Comparison of ENCODE assay signal across 16 cellular contexts in genomic region chr9:86734762-86735161, GRCh38.
A peak's percentile ranks its signal among the peaks of the same experiment; 100 is the strongest.
DNase-seq lines count a peak whose midpoint lies in the region; ATAC-seq and TF ChIP-seq lines count a peak whose summit lies in the region.
"Had no signal": no experiment of that assay in that cellular context is flagged by ENCODE, and none has a peak within 500 bp of the region (broad histone marks: within the 10 kb centered on the region; RNA-seq: fewer than 3 reads in every experiment).

No MANE protein-coding gene starts in this region.

- TF ChIP-seq POLR2A in breast epithelium (IDR thresholded peaks at IDR 0.05) (no peak), gastroesophageal sphincter (IDR thresholded peaks at IDR 0.05) (no peak)

- CTCF ChIA-PET in mammary epithelial cell (lab: Charles Lee; ENCODE audit: low non-redundant PET), result no interaction called here

- intact Hi-C loops in mammary epithelial cell (cut with micrococcal nuclease), result no loop called here
- intact Hi-C loops in breast epithelium (cut with DNase I; ENCODE audit: low total_unique reads), result no loop called here

- H3K36me3 ChIP-seq in mammary epithelial cell (ENCODE audit: insufficient read depth, low read length) (no peaks in the 10 kb centered on the region), breast epithelium (no peaks in the 10 kb centered on the region), adipocyte (ENCODE audit: control insufficient read depth, insufficient read depth, low read length, severe bottlenecking) (no peaks in the 10 kb centered on the region), gastroesophageal sphincter (no peaks in the 10 kb centered on the region), subcutaneous abdominal adipose tissue (ENCODE audit: control insufficient read depth in 5 of 5, insufficient read depth in 5 of 5, low read length in 5 of 5) (no peaks in the 10 kb centered on the region)
- H3K36me3 ChIP-seq: thyroid gland had no signal

- H3K4me2 ChIP-seq in mammary epithelial cell (ENCODE audit: insufficient read depth, low read depth, low read length), result no peak overlapping the region
- H3K4me2 ChIP-seq: KMS-11 had no signal

- H4K20me1 ChIP-seq in mammary epithelial cell (ENCODE audit: insufficient read depth, low read length), result no peaks in the 10 kb centered on the region

- DNase-seq in mammary epithelial cell, result peak; percentile 51
- no peak for DNase-seq in breast epithelium (ENCODE audit: low spot score in 2 of 2)
- no peak for DNase-seq in adipocyte (ENCODE audit: low read depth)
- no peak for DNase-seq in SIG-M5 treated with dmso at 0.1 percent for 504 hours (lab: John Stamatoyannopoulos, UW; ENCODE audit: unreplicated experiment)
- DNase-seq in cerebellum (ENCODE audit: low spot score), result no peak
- DNase-seq: CD8-positive, alpha-beta memory T cell; NCI-H1417; stimulated activated CD4-positive, alpha-beta T cell treated with anti-CD3 and anti-CD28 coated beads, Interleukin-4, amount 100 ng/mL, for 4 hours; thyroid gland had no signal

- no TSS peak for BruUV-seq in mammary epithelial cell (replicated peaks; lab: Mats Ljungman, UMichigan)

- TF ChIP-seq CTCF in mammary epithelial cell (conservative IDR thresholded peaks at IDR 0.05 in 1 of 2, IDR thresholded peaks at IDR 0.05 in 1 of 2; ENCODE audit: extremely low read depth in 1 of 2, insufficient read depth in 1 of 2, low read depth in 1 of 2, low read length in 2 of 2) (no peak), breast epithelium (IDR thresholded peaks at IDR 0.05) (no peak), gastroesophageal sphincter (IDR thresholded peaks at IDR 0.05) (no peak)

- TF ChIP-seq EP300 in gastroesophageal sphincter (IDR thresholded peaks at IDR 0.05), result no peak

- H3K27ac ChIP-seq in mammary epithelial cell (ENCODE audit: insufficient read depth, low read depth, low read length) (no peak overlapping the region), breast epithelium (no peak overlapping the region), gastroesophageal sphincter (peak overlapping the region in 3 of 4 donors; percentile 31 to 50 (median 50)), subcutaneous abdominal adipose tissue (ENCODE audit: low read depth, low read length) (peak overlapping the region; percentile 7)
- H3K27ac ChIP-seq: 22Rv1, foreskin keratinocyte, KMS-11, thyroid gland had no signal

- no peak overlapping the region for H2AFZ ChIP-seq in mammary epithelial cell (ENCODE audit: low read depth, low read length)

- in situ Hi-C loops in mammary epithelial cell (cut with MboI; ENCODE audit: low sequenced_read_pairs in 2 of 2), result no loop called here

- H3K27me3 ChIP-seq in mammary epithelial cell (ENCODE audit: insufficient read depth, low read length) (no peaks in the 10 kb centered on the region), breast epithelium (no peaks in the 10 kb centered on the region), adipocyte (replicated peaks; ENCODE audit: control insufficient read depth, insufficient read depth, low read length) (no peaks in the 10 kb centered on the region), gastroesophageal sphincter (no peaks in the 10 kb centered on the region), subcutaneous abdominal adipose tissue (ENCODE audit: control insufficient read depth in 5 of 5, insufficient read depth in 4 of 5, low read length in 5 of 5) (no peaks in the 10 kb centered on the region)
- H3K27me3 ChIP-seq: foreskin keratinocyte, thyroid gland had no signal

- H3K9ac ChIP-seq in mammary epithelial cell (ENCODE audit: insufficient read depth, low read length) (no peak overlapping the region), adipocyte (ENCODE audit: low read length) (no peak overlapping the region), subcutaneous abdominal adipose tissue (ENCODE audit: low read length in 5 of 5) (no peak overlapping the region)
- H3K9ac ChIP-seq: KMS-11 had no signal

- no peaks in the 10 kb centered on the region for H3K79me2 ChIP-seq in mammary epithelial cell (ENCODE audit: insufficient read depth, low read length)

- H3K4me3 ChIP-seq in mammary epithelial cell (replicated peaks in 1 of 3; ENCODE audit: insufficient read depth in 1 of 3, low read depth in 2 of 3, low read length in 3 of 3), result no peak overlapping the region
- H3K4me3 ChIP-seq in breast epithelium, result no peak overlapping the region
- peak overlapping the region; percentile 7 for H3K4me3 ChIP-seq in adipocyte (ENCODE audit: low read length)
- H3K4me3 ChIP-seq in gastroesophageal sphincter, result no peak overlapping the region
- no peak overlapping the region for H3K4me3 ChIP-seq in subcutaneous abdominal adipose tissue (ENCODE audit: low read depth in 1 of 5, low read length in 5 of 5)
- H3K4me3 ChIP-seq: skin epidermis, thyroid gland had no signal

- dilution Hi-C loops in mammary epithelial cell (cut with HindIII; ENCODE audit: low sequenced_read_pairs), result no loop called here

- H3K9me3 ChIP-seq in mammary epithelial cell (replicated peaks; ENCODE audit: insufficient read depth, low read length) (peaks cover 3% of the 10 kb centered on the region), breast epithelium (no peaks in the 10 kb centered on the region), adipocyte (ENCODE audit: control insufficient read depth, low read length) (no peaks in the 10 kb centered on the region), gastroesophageal sphincter (no peaks in the 10 kb centered on the region), subcutaneous abdominal adipose tissue (ENCODE audit: control insufficient read depth in 5 of 5, low read length in 5 of 5) (no peaks in the 10 kb centered on the region)
- H3K9me3 ChIP-seq: thyroid gland had no signal

- 100% methylated on average over 1 of the region's 1 CpG for WGBS in mammary epithelial cell (ENCODE audit: low coverage, missing lambda C conversion rate)
- WGBS in gastroesophageal sphincter (ENCODE audit: low coverage in 1 of 2), 2 donors, result 57% methylated on average over 1 of the region's 1 CpG; no CpG with 5 or more reads in 1 of the 2 donors

- ATAC-seq in gastroesophageal sphincter (no peak), GM21447 (IDR thresholded peaks at IDR 0.05; ENCODE audit: unreplicated experiment) (no peak)
- ATAC-seq: foreskin keratinocyte had no signal

- H3K4me1 ChIP-seq in mammary epithelial cell (ENCODE audit: insufficient read depth, low read length) (peaks cover 43% of the 10 kb centered on the region), breast epithelium (no peaks in the 10 kb centered on the region), adipocyte (ENCODE audit: control insufficient read depth, insufficient read depth, low read length) (peaks cover 55% of the 10 kb centered on the region), gastroesophageal sphincter (peaks cover 0 to 34% (median 2%) of the 10 kb centered on the region in 3 donors), subcutaneous abdominal adipose tissue (ENCODE audit: control insufficient read depth in 5 of 5, insufficient read depth in 5 of 5, low read length in 5 of 5) (peaks cover 4 to 28% (median 10%) of the 10 kb centered on the region in 5 donors)
- H3K4me1 ChIP-seq: thyroid gland had no signal

Comparison
In these comparisons a context has a peak if more than half of its experiments do, and no peak if none do; other contexts are left out.
1. H3K27ac ChIP-seq: peak in gastroesophageal sphincter (3 of 4) and subcutaneous abdominal adipose tissue (single experiment); none in mammary epithelial cell (single experiment) and breast epithelium (0 of 2).